In genomic region chr11:59551651-59552521, GRCh38 we compare ENCODE assay signal across 1 cellular context.
TF ChIP-seq lines count a peak whose summit lies in the region.

No MANE protein-coding gene starts in this region.

TF ChIP-seq in K562, 482 proteins besides CTCF, POLR2A, EP300 and RAD21 (continued from another document):
- TF ChIP-seq NR2C1 (IDR thresholded peaks at IDR 0.05): 0 out of 2 replicates have a peak, but pooled peaks have one; percentile 15
- no peak for TF ChIP-seq NR2C1 (tag; IDR thresholded peaks at IDR 0.05)
- TF ChIP-seq, protein P1, sequence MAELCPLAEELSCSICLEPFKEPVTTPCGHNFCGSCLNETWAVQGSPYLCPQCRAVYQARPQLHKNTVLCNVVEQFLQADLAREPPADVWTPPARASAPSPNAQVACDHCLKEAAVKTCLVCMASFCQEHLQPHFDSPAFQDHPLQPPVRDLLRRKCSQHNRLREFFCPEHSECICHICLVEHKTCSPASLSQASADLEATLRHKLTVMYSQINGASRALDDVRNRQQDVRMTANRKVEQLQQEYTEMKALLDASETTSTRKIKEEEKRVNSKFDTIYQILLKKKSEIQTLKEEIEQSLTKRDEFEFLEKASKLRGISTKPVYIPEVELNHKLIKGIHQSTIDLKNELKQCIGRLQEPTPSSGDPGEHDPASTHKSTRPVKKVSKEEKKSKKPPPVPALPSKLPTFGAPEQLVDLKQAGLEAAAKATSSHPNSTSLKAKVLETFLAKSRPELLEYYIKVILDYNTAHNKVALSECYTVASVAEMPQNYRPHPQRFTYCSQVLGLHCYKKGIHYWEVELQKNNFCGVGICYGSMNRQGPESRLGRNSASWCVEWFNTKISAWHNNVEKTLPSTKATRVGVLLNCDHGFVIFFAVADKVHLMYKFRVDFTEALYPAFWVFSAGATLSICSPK (IDR thresholded peaks at IDR 0.05; ENCODE audit: borderline replicate concordance): no peak
- no peak for TF ChIP-seq CXXC5 (CRISPR knock-in tag; IDR thresholded peaks at IDR 0.05)
- TF ChIP-seq, protein P2, sequence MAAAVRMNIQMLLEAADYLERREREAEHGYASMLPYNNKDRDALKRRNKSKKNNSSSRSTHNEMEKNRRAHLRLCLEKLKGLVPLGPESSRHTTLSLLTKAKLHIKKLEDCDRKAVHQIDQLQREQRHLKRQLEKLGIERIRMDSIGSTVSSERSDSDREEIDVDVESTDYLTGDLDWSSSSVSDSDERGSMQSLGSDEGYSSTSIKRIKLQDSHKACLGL (CRISPR knock-in tag; IDR thresholded peaks at IDR 0.05; ENCODE audit: borderline replicate concordance, poor library complexity, severe bottlenecking): no peak
- peak in 1 of 2 experiments; percentile 55; a peak in 1 of 4 replicates for TF ChIP-seq TBL1XR1 (IDR thresholded peaks at IDR 0.05; ENCODE audit: low read length in 2 of 2)
- no peak for TF ChIP-seq TEAD2 (tag; IDR thresholded peaks at IDR 0.05)
- peak; percentile 59; the same call in 1 of the 2 replicates for TF ChIP-seq GATAD2B (IDR thresholded peaks at IDR 0.05; ENCODE audit: borderline replicate concordance)
